29 cellular contexts compared by ENCODE assay signal in the genomic region with DNA sequence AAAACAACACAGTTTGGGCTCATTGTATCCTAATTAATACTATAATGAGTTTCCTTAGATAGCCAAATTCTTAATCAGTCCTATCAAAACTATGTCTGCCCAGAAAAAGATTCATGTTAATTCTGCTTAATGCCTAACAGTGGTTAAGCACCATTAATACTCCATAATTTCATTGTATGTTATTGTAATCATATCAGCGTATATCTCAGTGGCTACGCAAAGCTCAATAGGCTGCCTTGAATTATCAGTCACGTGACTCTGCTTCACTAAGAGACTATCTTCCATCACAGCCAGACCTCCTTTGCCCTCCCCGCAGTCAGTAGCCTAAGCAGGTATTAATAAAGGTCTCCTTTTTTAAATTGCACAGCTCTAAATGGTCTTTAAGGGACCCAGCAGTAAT.
"Had no signal": no experiment of that assay in that cellular context is flagged by ENCODE, and none has a peak within 500 bp of the region (broad histone marks: within the 10 kb centered on the region; RNA-seq: fewer than 3 reads in every experiment).

No MANE protein-coding gene starts in this region.

- H3K4me3 Mint-ChIP-seq: effector memory CD8-positive, alpha-beta T cell; immature natural killer cell; natural killer cell; neural crest cell; stimulated activated memory B cell treated with anti-CD40 and anti-IgM and Interleukin-4, amounts not matched to agents 10 μg/mL and 1 μg/mL and 100 μg/mL, for 72 hours; stimulated activated naive CD8-positive, alpha-beta T cell treated with anti-CD3 and anti-CD28 coated beads, Interleukin-15, Interleukin-2, amounts not matched to agents 100 ng/mL and 50 ng/mL, for 24 hours had no signal

- H3K4me2 ChIP-seq: hepatocyte had no signal

- H3K27me3 Mint-ChIP-seq: effector memory CD8-positive, alpha-beta T cell; stimulated activated memory B cell treated with anti-CD40 and anti-IgM and Interleukin-4, amounts not matched to agents 10 μg/mL and 1 μg/mL and 100 μg/mL, for 72 hours; stimulated activated naive CD8-positive, alpha-beta T cell treated with anti-CD3 and anti-CD28 coated beads, Interleukin-15, Interleukin-2, amounts not matched to agents 100 ng/mL and 50 ng/mL, for 24 hours had no signal

- H3K9me3 ChIP-seq: gastrocnemius medialis, heart left ventricle, lower lobe of right lung, ovary, psoas muscle, spleen, thoracic aorta, tibial nerve, upper lobe of left lung had no signal

- H3K36me3 Mint-ChIP-seq: natural killer cell; stimulated activated memory B cell treated with anti-CD40 and anti-IgM and Interleukin-4, amounts not matched to agents 10 μg/mL and 1 μg/mL and 100 μg/mL, for 72 hours had no signal

- H3K4me3 ChIP-seq: gastrocnemius medialis, heart left ventricle, hepatocyte, lower lobe of right lung, ovary, psoas muscle, skin epidermis, spleen, thoracic aorta, tibial nerve, upper lobe of left lung had no signal

- FAIRE-seq: urothelium cell line had no signal

- H2AFZ ChIP-seq: hepatocyte had no signal

- H3K36me3 ChIP-seq: gastrocnemius medialis, heart left ventricle, lower lobe of right lung, ovary, spleen, thoracic aorta, tibial nerve, upper lobe of left lung had no signal

- DNase-seq: cerebellar nuclear complex; cortex of kidney; effector memory CD8-positive, alpha-beta T cell; foreskin fibroblast; gastrocnemius medialis; heart left ventricle; immature natural killer cell; islet precursor cell; kidney glomerular epithelial cell; left colon; left ventricle myocardium superior; lower lobe of right lung; natural killer cell; occipital lobe; ovary; posterior cingulate gyrus; psoas muscle; right cardiac atrium; spleen; stimulated activated CD4-positive, alpha-beta T cell treated with anti-CD3 and anti-CD28 coated beads, Interleukin-4, amount 100 ng/mL, for 4 hours; upper lobe of left lung had no signal

- H3K27ac Mint-ChIP-seq: effector memory CD8-positive, alpha-beta T cell; immature natural killer cell; natural killer cell; stimulated activated memory B cell treated with anti-CD40 and anti-IgM and Interleukin-4, amounts not matched to agents 10 μg/mL and 1 μg/mL and 100 μg/mL, for 72 hours; stimulated activated naive CD8-positive, alpha-beta T cell treated with anti-CD3 and anti-CD28 coated beads, Interleukin-15, Interleukin-2, amounts not matched to agents 100 ng/mL and 50 ng/mL, for 24 hours had no signal

- H3K27ac ChIP-seq: gastrocnemius medialis, heart left ventricle, hepatocyte, lower lobe of right lung, ovary, psoas muscle, skin epidermis, spleen, thoracic aorta, tibial nerve, upper lobe of left lung had no signal

- H3K27me3 ChIP-seq: gastrocnemius medialis, heart left ventricle, hepatocyte, ovary, spleen, tibial nerve, upper lobe of left lung had no signal

- ATAC-seq: effector memory CD8-positive, alpha-beta T cell; gastrocnemius medialis; heart left ventricle; left colon; left ventricle myocardium superior; lower lobe of right lung; natural killer cell; psoas muscle; right cardiac atrium; stimulated activated memory B cell treated with anti-CD40 and anti-IgM and Interleukin-4, amounts not matched to agents 10 μg/mL and 1 μg/mL and 100 μg/mL, for 72 hours had no signal

- H3K79me2 ChIP-seq: hepatocyte had no signal

- H3K4me1 ChIP-seq: gastrocnemius medialis, heart left ventricle, lower lobe of right lung, psoas muscle, spleen, tibial nerve, upper lobe of left lung had no signal

- H3K4me1 Mint-ChIP-seq: immature natural killer cell; stimulated activated memory B cell treated with anti-CD40 and anti-IgM and Interleukin-4, amounts not matched to agents 10 μg/mL and 1 μg/mL and 100 μg/mL, for 72 hours had no signal

- H3K9me3 Mint-ChIP-seq: stimulated activated memory B cell treated with anti-CD40 and anti-IgM and Interleukin-4, amounts not matched to agents 10 μg/mL and 1 μg/mL and 100 μg/mL, for 72 hours had no signal
